Comparison of ENCODE assay signal across 2 cellular contexts in genomic region chr7:139733751-139734150, GRCh38.
TF ChIP-seq lines count a peak whose summit lies in the region.

No MANE protein-coding gene starts in this region.

TF ChIP-seq in K562, 482 proteins besides CTCF, POLR2A, EP300 and RAD21:
- no peak for TF ChIP-seq ILK (tag; IDR thresholded peaks at IDR 0.05; ENCODE audit: borderline replicate concordance, low read depth)
- TF ChIP-seq MYNN (IDR thresholded peaks at IDR 0.05) = no peak
- no peak for TF ChIP-seq MYNN (CRISPR knock-in tag; IDR thresholded peaks at IDR 0.05)
- TF ChIP-seq TCF7L2 (IDR thresholded peaks at IDR 0.05; ENCODE audit: low read depth, low read length) = no peak
- TF ChIP-seq MAZ (CRISPR knock-in tag; conservative IDR thresholded peaks at IDR 0.05 in 1 of 2, IDR thresholded peaks at IDR 0.05 in 1 of 2) = no peak
- TF ChIP-seq NFRKB (IDR thresholded peaks at IDR 0.05; ENCODE audit: low read depth) = no peak
- TF ChIP-seq BCL6 (CRISPR knock-in tag; IDR thresholded peaks at IDR 0.05) = no peak
- TF ChIP-seq NFIX (CRISPR knock-in tag; IDR thresholded peaks at IDR 0.05; ENCODE audit: low read depth) = no peak
- no peak for TF ChIP-seq MBD1 (CRISPR knock-in tag; IDR thresholded peaks at IDR 0.05)
- TF ChIP-seq TCF3 (CRISPR knock-in tag; IDR thresholded peaks at IDR 0.05) = no peak
- TF ChIP-seq ZNF23 (CRISPR knock-in tag; IDR thresholded peaks at IDR 0.05) = no peak
- no peak for TF ChIP-seq HDAC6 (IDR thresholded peaks at IDR 0.05; ENCODE audit: low read depth, low read length)
- no peak for TF ChIP-seq BRF1 (IDR thresholded peaks at IDR 0.05; ENCODE audit: borderline replicate concordance, extremely low read depth, insufficient read length)
- no peak for TF ChIP-seq DEAF1 (CRISPR knock-in tag; IDR thresholded peaks at IDR 0.05)
- no peak for TF ChIP-seq GATAD2A (IDR thresholded peaks at IDR 0.05)
- TF ChIP-seq SRSF3 (IDR thresholded peaks at IDR 0.05; ENCODE audit: insufficient read depth, low read length) = no peak
- TF ChIP-seq CXXC5 (CRISPR knock-in tag; IDR thresholded peaks at IDR 0.05) = no peak
- TF ChIP-seq ID3 (CRISPR knock-in tag; IDR thresholded peaks at IDR 0.05) = no peak
- TF ChIP-seq ID3 (tag; IDR thresholded peaks at IDR 0.05) = no peak
- TF ChIP-seq THRAP3 (IDR thresholded peaks at IDR 0.05; ENCODE audit: borderline replicate concordance) = no peak
- TF ChIP-seq, protein P1, sequence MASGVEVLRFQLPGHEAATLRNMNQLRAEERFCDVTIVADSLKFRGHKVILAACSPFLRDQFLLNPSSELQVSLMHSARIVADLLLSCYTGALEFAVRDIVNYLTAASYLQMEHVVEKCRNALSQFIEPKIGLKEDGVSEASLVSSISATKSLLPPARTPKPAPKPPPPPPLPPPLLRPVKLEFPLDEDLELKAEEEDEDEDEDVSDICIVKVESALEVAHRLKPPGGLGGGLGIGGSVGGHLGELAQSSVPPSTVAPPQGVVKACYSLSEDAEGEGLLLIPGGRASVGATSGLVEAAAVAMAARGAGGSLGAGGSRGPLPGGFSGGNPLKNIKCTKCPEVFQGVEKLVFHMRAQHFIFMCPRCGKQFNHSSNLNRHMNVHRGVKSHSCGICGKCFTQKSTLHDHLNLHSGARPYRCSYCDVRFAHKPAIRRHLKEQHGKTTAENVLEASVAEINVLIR (CRISPR knock-in tag; IDR thresholded peaks at IDR 0.05) = no peak
TF ChIP-seq in K562: peak in this region for 0.

TF ChIP-seq in SK-N-SH treated with all-trans-retinoic acid at 6 μM for 48 hours, 23 proteins besides CTCF, POLR2A, EP300 and RAD21:
- no peak for TF ChIP-seq ESRRG (CRISPR knock-in tag; IDR thresholded peaks at IDR 0.05)
TF ChIP-seq in SK-N-SH treated with all-trans-retinoic acid at 6 μM for 48 hours: peak in this region for 0.
